23 cellular contexts compared by ENCODE assay signal in the genomic region with DNA sequence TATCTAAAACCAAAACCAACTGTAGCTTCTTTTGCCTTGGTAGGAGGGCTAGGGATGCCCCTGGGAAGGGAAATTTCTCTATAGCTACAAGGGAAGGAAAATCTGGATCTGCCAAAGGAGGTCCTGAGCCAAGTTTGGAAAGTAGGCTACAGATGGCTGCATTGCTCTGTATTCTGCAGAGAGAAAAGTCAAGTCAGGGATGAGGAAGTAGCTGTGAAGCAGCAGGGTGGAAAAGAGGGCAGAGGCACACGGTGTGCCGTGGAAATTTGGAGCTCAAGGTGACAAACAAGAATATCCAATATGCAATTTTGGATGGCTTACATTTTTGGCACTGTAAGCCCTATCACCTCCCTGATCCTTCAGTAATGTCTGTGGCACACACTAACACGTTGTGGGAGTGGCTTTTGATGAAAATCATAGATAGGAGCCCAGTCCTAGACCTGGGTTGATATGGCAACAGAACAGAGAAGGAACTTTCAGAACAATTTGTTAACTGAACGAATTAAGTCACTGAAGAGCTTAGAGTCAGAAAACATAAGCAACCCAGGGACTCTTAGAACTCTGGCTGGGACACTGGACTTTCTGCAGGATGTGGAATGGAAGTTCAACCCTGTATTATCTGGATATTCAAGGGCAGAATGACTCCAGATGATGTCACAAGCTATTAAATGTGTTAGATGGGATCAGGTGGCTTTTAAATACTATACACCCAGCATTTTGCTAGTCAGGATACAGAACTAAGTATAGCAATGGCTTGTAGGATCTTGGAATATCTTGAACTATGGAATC. TPM values are rescaled to one million over a fixed set of nuclear protein-coding genes. Genes with fewer than 3 reads are reported as not detected.
DNase-seq lines count a peak whose midpoint lies in the region; ATAC-seq and TF ChIP-seq lines count a peak whose summit lies in the region.
"Had no signal": no experiment of that assay in that cellular context is flagged by ENCODE, and none has a peak within 500 bp of the region (broad histone marks: within the 10 kb centered on the region; RNA-seq: fewer than 3 reads in every experiment).

No MANE protein-coding gene starts in this region.

- H3K36me3 ChIP-seq in uterus, result no peaks in the 10 kb centered on the region
- no peaks in the 10 kb centered on the region for H3K36me3 ChIP-seq in upper lobe of right lung
- H3K36me3 ChIP-seq: Peyer's patch had no signal

- DNase-seq in NCI-H2171 treated with DMSO at 0.1 percent for 48 hours (lab: John Stamatoyannopoulos, UW) (peak; percentile 52), NCI-H2171 (lab: John Stamatoyannopoulos, UW) (no peak), cerebellar nuclear complex (lab: John Stamatoyannopoulos, UW) (peak; percentile 20 to 72), occipital lobe (lab: John Stamatoyannopoulos, UW) (peak; percentile 6), uterus (no peak), upper lobe of right lung (no peak)
- DNase-seq in stimulated activated CD4-positive, alpha-beta T cell treated with anti-CD3 and anti-CD28 coated beads, Interleukin-2, amount 100 ng/mL, for 24 hours, result no peak
- DNase-seq: 8988T; activated CD4-positive, alpha-beta T cell treated with anti-CD3 and anti-CD28 coated beads, Interleukin-2, amount 50 U/mL, for 1 hour; activated naive CD4-positive, alpha-beta T cell treated with anti-CD3 and anti-CD28 coated beads, Interleukin-2, amount 50 U/mL, for 16 hours; activated T-cell treated with anti-CD3 and anti-CD28 coated beads, Interleukin-2, amount 50 U/mL, for 1 hour; dermis blood vessel endothelial cell; DMS153; GOT3; NCI-H146; nucleus accumbens; Peyer's patch; small intestine; stimulated activated CD4-positive, alpha-beta T cell treated with anti-CD3 and anti-CD28 coated beads, Interleukin-4, amount 100 ng/mL, for 4 hours had no signal

- no peak for TF ChIP-seq POLR2A in uterus (IDR thresholded peaks at IDR 0.05)

- no peak overlapping the region for H3K4me3 ChIP-seq in uterus
- no peak overlapping the region for H3K4me3 ChIP-seq in upper lobe of right lung
- H3K4me3 ChIP-seq: Peyer's patch had no signal

- ATAC-seq in upper lobe of right lung (no peak), GM21381 (IDR thresholded peaks at IDR 0.05; ENCODE audit: unreplicated experiment) (no peak)
- ATAC-seq: SK-N-SH treated with all-trans-retinoic acid at 6 μM for 48 hours had no signal

- TF ChIP-seq CTCF in uterus (IDR thresholded peaks at IDR 0.05) (no peak), upper lobe of right lung (IDR thresholded peaks at IDR 0.05) (no peak)

- H3K27me3 ChIP-seq in uterus (no peaks in the 10 kb centered on the region), upper lobe of right lung (no peaks in the 10 kb centered on the region)
- H3K27me3 ChIP-seq: Peyer's patch had no signal

- intact Hi-C loops in uterus (cut with DNase I; ENCODE audit: low total_unique reads), result no loop called here
- intact Hi-C loops in upper lobe of right lung (cut with DNase I), result no loop called here

- no peaks in the 10 kb centered on the region for H3K4me1 ChIP-seq in uterus
- no peaks in the 10 kb centered on the region for H3K4me1 ChIP-seq in upper lobe of right lung
- H3K4me1 ChIP-seq: Peyer's patch had no signal

- H3K9me3 ChIP-seq in uterus, result no peaks in the 10 kb centered on the region
- H3K9me3 ChIP-seq in upper lobe of right lung, result no peaks in the 10 kb centered on the region
- H3K9me3 ChIP-seq: Peyer's patch had no signal

- H3K27ac ChIP-seq in uterus (peak overlapping the region; percentile 18 to 40), upper lobe of right lung (no peak overlapping the region)
- H3K27ac ChIP-seq: Peyer's patch had no signal

RNA-seq across cellular contexts. Expression of a gene that starts 42.5 kb away (rescaled TPM):
- total RNA-seq in occipital lobe (45.7 TPM), uterus (10 to 100 TPM in 3 of 4 donors, 1 to 10 TPM in 1; 8.5 to 99.5 (median 19.4) TPM), upper lobe of right lung (23.1 TPM)

RNA-seq across cellular contexts. Expression of a gene that starts 53.2 kb away (rescaled TPM):
- not detected for total RNA-seq in occipital lobe
- not detected for total RNA-seq in uterus
- total RNA-seq in upper lobe of right lung, result not detected
- total RNA-seq: dermis blood vessel endothelial cell, liver, Peyer's patch, temporal lobe had no signal

Comparison
In these comparisons a context has a peak if more than half of its experiments do, and no peak if none do; other contexts are left out.
1. DNase-seq: peak in NCI-H2171 treated with DMSO at 0.1 percent for 48 hours (single experiment), cerebellar nuclear complex (2 of 2) and occipital lobe (single experiment); none in NCI-H2171 (single experiment), uterus (0 of 2), stimulated activated CD4-positive, alpha-beta T cell treated with anti-CD3 and anti-CD28 coated beads, Interleukin-2, amount 100 ng/mL, for 24 hours (0 of 2) and upper lobe of right lung (single experiment).